ENCODE assay signal across 10 cellular contexts in genomic region chr19:55112781-55113569, GRCh38. TPM values are rescaled to one million over a fixed set of nuclear protein-coding genes. Genes with fewer than 3 reads are reported as not detected.
A peak's percentile ranks its signal among the peaks of the same experiment; 100 is the strongest.
DNase-seq lines count a peak whose midpoint lies in the region; ATAC-seq and TF ChIP-seq lines count a peak whose summit lies in the region.
"Had no signal": no experiment of that assay in that cellular context is flagged by ENCODE, and none has a peak within 500 bp of the region (broad histone marks: within the 10 kb centered on the region; RNA-seq: fewer than 3 reads in every experiment).

No MANE protein-coding gene starts in this region.

- no peak for DNase-seq in Right ventricle myocardium superior
- no peak for DNase-seq in cardiac septum (ENCODE audit: low spot score)
- peak; percentile 70 for DNase-seq in endodermal cell
- no peak for DNase-seq in vagina (ENCODE audit: extremely low spot score in 2 of 2)
- no peak for DNase-seq in 8988T
- no peak for DNase-seq in MV-4-11 (lab: John Stamatoyannopoulos, UW)
- DNase-seq in stimulated activated naive CD4-positive, alpha-beta T cell (lab: John Stamatoyannopoulos, UW), result no peak
- DNase-seq: activated naive CD4-positive, alpha-beta T cell; NCI-H2171 had no signal

- TF ChIP-seq CTCF in endodermal cell (conservative IDR thresholded peaks at IDR 0.05) (peak; percentile 54), nephron (IDR thresholded peaks at IDR 0.05; ENCODE audit: unreplicated experiment in 3 of 3) (no peak), vagina (IDR thresholded peaks at IDR 0.05) (no peak)

- no peaks in the 10 kb centered on the region for H3K27me3 ChIP-seq in endodermal cell (ENCODE audit: control insufficient read depth, insufficient read depth, low read length, poor library complexity, severe bottlenecking)
- no peaks in the 10 kb centered on the region for H3K27me3 ChIP-seq in vagina

- peaks cover 18% of the 10 kb centered on the region for H3K4me1 Mint-ChIP-seq in endodermal cell
- H3K4me1 Mint-ChIP-seq in nephron, result peaks cover 26% of the 10 kb centered on the region

- H3K9me3 Mint-ChIP-seq in endodermal cell, result no peaks in the 10 kb centered on the region
- H3K9me3 Mint-ChIP-seq in nephron, result no peaks in the 10 kb centered on the region

- H3K27ac Mint-ChIP-seq in endodermal cell, result peak overlapping the region; percentile 79
- H3K27ac Mint-ChIP-seq in nephron, result peak overlapping the region; percentile 79 to 94 (median 93)

- intact Hi-C loops in Right ventricle myocardium superior (cut with DNase I), result no loop called here
- intact Hi-C loops in cardiac septum (cut with DNase I), result no loop called here
- intact Hi-C loops in vagina (cut with DNase I), result loop anchor here (10.0 kb wide), 1 partner anchor 552 kb away; no protein-coding TSS in a partner anchor

- no peak overlapping the region for H3K4me3 Mint-ChIP-seq in endodermal cell
- peak overlapping the region; percentile 19 to 76 (median 68) for H3K4me3 Mint-ChIP-seq in nephron

- H3K27ac ChIP-seq in endodermal cell (ENCODE audit: low read depth, low read length) (peak overlapping the region; percentile 82), vagina (peak overlapping the region; percentile 96)

- 92 to 95% methylated on average over 9 to 23 of the region's 23 CpGs for WGBS in endodermal cell (ENCODE audit: insufficient coverage in 1 of 2, insufficient read length in 1 of 2), 2 experiments

- H3K9me3 ChIP-seq in endodermal cell (ENCODE audit: control insufficient read depth, low read length) (no peaks in the 10 kb centered on the region), vagina (no peaks in the 10 kb centered on the region)

- H3K36me3 Mint-ChIP-seq in endodermal cell (ENCODE audit: low read depth) (peaks cover 16% of the 10 kb centered on the region), nephron (ENCODE audit: low read depth) (peaks cover 16% of the 10 kb centered on the region)

- H3K4me1 ChIP-seq in endodermal cell (ENCODE audit: control insufficient read depth, insufficient read depth, low read length), result no peaks in the 10 kb centered on the region
- H3K4me1 ChIP-seq in vagina, result peaks cover 62% of the 10 kb centered on the region

- H3K27me3 Mint-ChIP-seq in endodermal cell (ENCODE audit: insufficient read depth) (no peaks in the 10 kb centered on the region), nephron (ENCODE audit: low read depth) (no peaks in the 10 kb centered on the region)

- peak; percentile 4 for ATAC-seq in Right ventricle myocardium superior (ENCODE audit: poor library complexity)

- H3K9ac ChIP-seq in endodermal cell (ENCODE audit: extremely low read depth, low read length, poor library complexity, severe bottlenecking), result peak overlapping the region; percentile 22

- TF ChIP-seq POLR2A in vagina (IDR thresholded peaks at IDR 0.05), result no peak

- H3K4me3 ChIP-seq in endodermal cell (ENCODE audit: low read length) (no peak overlapping the region), vagina (peak overlapping the region; percentile 8 to 39)

- peaks cover 8% of the 10 kb centered on the region for H3K36me3 ChIP-seq in endodermal cell (ENCODE audit: control insufficient read depth, insufficient read depth, low read length)
- no peaks in the 10 kb centered on the region for H3K36me3 ChIP-seq in vagina

RNA-seq across cellular contexts. Expression of gene PPP1R12C, which starts 4.5 kb away (rescaled TPM):
- 126 TPM for total RNA-seq in Right ventricle myocardium superior
- 215 TPM for total RNA-seq in cardiac septum
- total RNA-seq in endodermal cell, result 100 to 1,000 TPM in 1 of 2 donors, 10 to 100 TPM in 1; 98.2 to 107 TPM
- polyA plus RNA-seq in endodermal cell (2013, experiment 1 of 2), result 53.5 TPM
- 49.1 TPM for polyA plus RNA-seq in endodermal cell (2013, experiment 2 of 2)
- 108 TPM for total RNA-seq in vagina

RNA-seq across cellular contexts. Expression of gene TNNT1, which starts 36.0 kb away (rescaled TPM):
- total RNA-seq in Right ventricle myocardium superior, result 54.1 TPM
- 187 TPM for total RNA-seq in cardiac septum
- 10 to 100 TPM; 22.9 to 66.7 TPM for total RNA-seq in endodermal cell
- polyA plus RNA-seq in endodermal cell (2013, experiment 1 of 2), result 43.3 TPM
- 40.7 TPM for polyA plus RNA-seq in endodermal cell (2013, experiment 2 of 2)
- 9.1 TPM for total RNA-seq in vagina

RNA-seq across cellular contexts. Expression of gene EPS8L1, which starts 37.3 kb away (rescaled TPM):
- total RNA-seq in Right ventricle myocardium superior (0.83 TPM), cardiac septum (1.9 TPM), endodermal cell (10 to 100 TPM; 29.4 to 52.8 TPM), vagina (180 TPM)
- 14.5 TPM for polyA plus RNA-seq in endodermal cell (2013, experiment 1 of 2)
- polyA plus RNA-seq in endodermal cell (2013, experiment 2 of 2), result 14.3 TPM

RNA-seq across cellular contexts. Expression of gene TNNI3, which starts 44.6 kb away (rescaled TPM):
- 4,564 TPM for total RNA-seq in Right ventricle myocardium superior
- total RNA-seq in cardiac septum, result 7,865 TPM
- 10 to 100 TPM in 1 of 2 donors, 1 to 10 TPM in 1; 9.8 to 14.2 TPM for total RNA-seq in endodermal cell
- polyA plus RNA-seq in endodermal cell (2013, experiment 1 of 2), result 9.9 TPM
- polyA plus RNA-seq in endodermal cell (2013, experiment 2 of 2), result 9.5 TPM
- not detected for total RNA-seq in vagina

RNA-seq across cellular contexts. Expression of gene RDH13, which starts 50.0 kb away (rescaled TPM):
- total RNA-seq in Right ventricle myocardium superior (45.6 TPM), cardiac septum (43.4 TPM), endodermal cell (10 to 100 TPM; 20.6 to 39.0 TPM), vagina (37.3 TPM)
- polyA plus RNA-seq in endodermal cell (2013, experiment 1 of 2), result 9.6 TPM
- polyA plus RNA-seq in endodermal cell (2013, experiment 2 of 2), result 9.2 TPM

Comparison
In these comparisons a context has a peak if more than half of its experiments do, and no peak if none do; other contexts are left out.
1. RNA of gene EPS8L1, which starts 37.3 kb away (total RNA-seq): 180 TPM in vagina (single experiment) and 29.4 to 52.8 TPM in endodermal cell; 1.9 TPM in cardiac septum (single experiment) and 0.83 TPM in Right ventricle myocardium superior (single experiment); every median in the first group is over 10 times any median in the second.